16 cellular contexts compared by ENCODE assay signal in the genomic region with DNA sequence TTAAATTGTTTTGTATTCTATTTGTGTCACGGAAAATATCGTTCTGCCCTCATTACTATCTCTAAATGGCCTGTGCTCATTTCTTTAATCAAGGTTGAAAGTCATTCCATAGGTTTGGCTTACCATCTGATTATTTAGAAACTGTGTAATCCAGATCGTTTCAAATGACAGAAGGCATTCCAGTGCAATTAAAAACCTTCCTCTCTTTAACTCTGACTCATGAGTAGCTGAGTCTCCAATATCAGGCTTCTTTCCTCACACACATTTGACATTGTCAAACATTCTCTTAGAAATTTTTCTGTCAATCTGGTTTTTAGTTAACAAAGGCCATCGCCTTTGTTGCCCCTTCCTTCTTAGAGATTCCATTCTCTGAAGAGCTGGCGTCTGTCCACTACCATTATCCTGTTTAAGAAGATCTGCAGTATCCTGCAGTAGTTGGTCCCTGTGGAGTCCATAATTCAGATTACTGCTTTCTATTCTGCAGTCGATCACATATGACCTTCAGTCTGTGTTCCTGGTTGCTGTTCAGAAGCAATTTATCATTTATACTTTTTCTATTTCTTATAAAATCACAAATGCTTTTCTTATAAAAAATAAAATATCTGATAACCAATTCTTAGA. TPM values are rescaled to one million over a fixed set of nuclear protein-coding genes. Genes with fewer than 3 reads are reported as not detected.
DNase-seq lines count a peak whose midpoint lies in the region; FAIRE-seq and TF ChIP-seq lines count a peak whose summit lies in the region.
"Had no signal": no experiment of that assay in that cellular context is flagged by ENCODE, and none has a peak within 500 bp of the region (broad histone marks: within the 10 kb centered on the region; RNA-seq: fewer than 3 reads in every experiment).

No MANE protein-coding gene starts in this region.

- no CpG with 5 or more reads among the region's 6 CpGs for WGBS in neuronal stem cell (ENCODE audit: extremely low coverage in 2 of 2, insufficient read length in 2 of 2, insufficient replicate concordance in 1 of 2), 2 donors

- no peak overlapping the region for H3K18ac ChIP-seq in neuronal stem cell (ENCODE audit: low read length)

- H3K14ac ChIP-seq in neuronal stem cell (ENCODE audit: low read length): no peak overlapping the region

- H3K4me2 ChIP-seq in neuronal stem cell (ENCODE audit: insufficient read depth, low read length, poor library complexity, severe bottlenecking): no peak overlapping the region

- peak; percentile 98 for FAIRE-seq in D721Med (lab: Jason Lieb, UNC)
- no peak for FAIRE-seq in bronchial epithelial cell (lab: Jason Lieb, UNC)

- no peak overlapping the region for H4K91ac ChIP-seq in neuronal stem cell (ENCODE audit: low read depth, low read length, poor library complexity)

- H3K27me3 ChIP-seq in bronchial epithelial cell (ENCODE audit: control insufficient read depth, insufficient read depth, low read length) (no peaks in the 10 kb centered on the region), neuronal stem cell (ENCODE audit: control insufficient read depth in 3 of 3, insufficient read depth in 3 of 3, low read depth in 1 of 3, low read length in 3 of 3) (no peaks in the 10 kb centered on the region)
- H3K27me3 ChIP-seq: SJSA1 had no signal

- no peak overlapping the region for H3K9ac ChIP-seq in neuronal stem cell (ENCODE audit: low read depth, low read length, poor library complexity)

- H3K4me1 ChIP-seq in neuronal stem cell (ENCODE audit: control insufficient read depth in 2 of 2, insufficient read depth in 1 of 2, low read depth in 1 of 2, low read length in 2 of 2): peaks cover 10 to 27% of the 10 kb centered on the region in 2 donors
- H3K4me1 ChIP-seq: SJSA1 had no signal

- H3K36me3 ChIP-seq in bronchial epithelial cell (ENCODE audit: control insufficient read depth, insufficient read depth, low read length) (no peaks in the 10 kb centered on the region), neuronal stem cell (replicated peaks in 1 of 2; ENCODE audit: control insufficient read depth in 2 of 2, insufficient read depth in 2 of 2, low read length in 2 of 2) (no peaks in the 10 kb centered on the region)
- H3K36me3 ChIP-seq: SJSA1 had no signal

- TF ChIP-seq CTCF in D721Med (IDR thresholded peaks at IDR 0.05; ENCODE audit: insufficient read depth, missing control alignments): no peak
- no peak for TF ChIP-seq CTCF in bronchial epithelial cell (IDR thresholded peaks at IDR 0.05; ENCODE audit: insufficient read depth, low read length, severe bottlenecking)

- no peak overlapping the region for H3K4ac ChIP-seq in neuronal stem cell (ENCODE audit: low read length)

- no peak overlapping the region for H2BK15ac ChIP-seq in neuronal stem cell (ENCODE audit: low read length)

- H2AFZ ChIP-seq in neuronal stem cell (ENCODE audit: low read length): peak overlapping the region; percentile 31

- H3K23ac ChIP-seq in neuronal stem cell (ENCODE audit: low read depth, low read length, poor library complexity): no peak overlapping the region

- no peak overlapping the region for H3K27ac ChIP-seq in neuronal stem cell (replicated peaks; ENCODE audit: low read length)
- H3K27ac ChIP-seq: SJSA1 had no signal

- no peak overlapping the region for H2BK12ac ChIP-seq in neuronal stem cell (ENCODE audit: low read length)

- no peaks in the 10 kb centered on the region for H3K79me1 ChIP-seq in neuronal stem cell (ENCODE audit: low read depth, low read length)

- no peak overlapping the region for H2AK5ac ChIP-seq in neuronal stem cell (ENCODE audit: low read depth, low read length)

- no peaks in the 10 kb centered on the region for H3K9me3 ChIP-seq in neuronal stem cell (replicated peaks in 1 of 2; ENCODE audit: control insufficient read depth in 2 of 2, insufficient read depth in 1 of 2, low read depth in 1 of 2, low read length in 2 of 2)
- H3K9me3 ChIP-seq: SJSA1 had no signal

- H3K4me3 ChIP-seq in bronchial epithelial cell (ENCODE audit: low read depth, low read length) (no peak overlapping the region), neuronal stem cell (ENCODE audit: low read length in 2 of 2) (no peak overlapping the region)
- H3K4me3 ChIP-seq: SJSA1 had no signal

- no peak overlapping the region for H2BK120ac ChIP-seq in neuronal stem cell (ENCODE audit: low read depth, low read length)

- no peak overlapping the region for H2BK5ac ChIP-seq in neuronal stem cell (ENCODE audit: low read length)

- DNase-seq in D721Med (ENCODE audit: insufficient read length, low spot score): no peak
- peak; percentile 16 for DNase-seq in HT1080 (ENCODE audit: low read depth)
- DNase-seq in bronchial epithelial cell (ENCODE audit: low read depth): peak; percentile 3
- DNase-seq in neuronal stem cell (ENCODE audit: low spot score): no peak
- DNase-seq in NCI-H128 (lab: John Stamatoyannopoulos, UW; ENCODE audit: unreplicated experiment): no peak
- DNase-seq in stimulated activated CD8-positive, alpha-beta memory T cell treated with anti-CD3 and anti-CD28 coated beads, Interleukin-4, amount 100 ng/mL, for 48 hours: no peak
- DNase-seq in GM03348 (ENCODE audit: low spot score): no peak
- no peak for DNase-seq in NCI-H748 treated with DMSO at 0.1 percent for 48 hours (lab: John Stamatoyannopoulos, UW)
- DNase-seq: CD8-positive, alpha-beta T cell; IMR-90; MV-4-11; NCI-H1436; NCI-H2081 treated with DMSO at 0.1 percent for 48 hours had no signal

- no peak overlapping the region for H4K8ac ChIP-seq in neuronal stem cell (ENCODE audit: low read depth, low read length)

RNA-seq across cellular contexts. Expression of gene TRDN, which starts 3.9 kb away (rescaled TPM):
- not detected in 2 replicates for total RNA-seq in HT1080 (2014; rRNA removed; shearing (Covaris generic))
- not detected in 2 replicates for polyA plus RNA-seq in HT1080 (2015; cell fraction: cytosol; rRNA removed)
- polyA plus RNA-seq in HT1080 (2015; cell fraction: nucleus; rRNA removed): not detected in 2 replicates
- not detected in 2 replicates for total RNA-seq in bronchial epithelial cell
- 0.01 TPM for polyA plus RNA-seq in neuronal stem cell (2013, experiment 1 of 2)
- polyA plus RNA-seq in neuronal stem cell (2013, experiment 2 of 2): 0.01 TPM
- total RNA-seq: CD8-positive, alpha-beta T cell; IMR-90; LHCN-M2; SJSA1 had no signal
- polyA plus RNA-seq: BJ, IMR-90 had no signal

Comparison
In these comparisons a context has a peak if more than half of its experiments do, and no peak if none do; other contexts are left out.
1. DNase-seq: peak in HT1080 (single experiment) and bronchial epithelial cell (single experiment); none in D721Med (single experiment), neuronal stem cell (single experiment), NCI-H128 (single experiment), stimulated activated CD8-positive, alpha-beta memory T cell treated with anti-CD3 and anti-CD28 coated beads, Interleukin-4, amount 100 ng/mL, for 48 hours (single experiment), GM03348 (single experiment) and NCI-H748 treated with DMSO at 0.1 percent for 48 hours (single experiment).